In the genomic region with DNA sequence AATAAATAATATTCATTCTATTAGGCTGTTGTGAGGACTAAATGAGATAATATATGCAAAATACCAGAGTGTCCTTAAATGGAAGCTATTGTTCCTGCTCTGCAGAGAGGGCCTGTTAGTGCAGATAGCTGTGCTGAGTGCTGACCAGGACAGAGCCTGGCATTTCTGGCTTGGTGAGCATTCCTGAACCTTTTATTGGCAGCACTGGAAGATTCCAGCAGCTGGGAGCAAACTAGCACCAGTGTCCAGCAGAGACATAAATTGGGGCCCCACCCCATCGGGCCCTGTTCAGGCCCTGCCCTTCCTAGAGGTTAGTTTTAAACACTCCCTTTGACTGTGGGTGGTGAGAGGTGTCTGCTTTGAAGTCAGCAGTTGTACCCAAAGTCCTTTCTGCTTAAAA, we compare ENCODE assay signal across 21 cellular contexts.
A peak's percentile ranks its signal among the peaks of the same experiment; 100 is the strongest.
DNase-seq lines count a peak whose midpoint lies in the region; ATAC-seq and TF ChIP-seq lines count a peak whose summit lies in the region.
"Had no signal": no experiment of that assay in that cellular context is flagged by ENCODE, and none has a peak within 500 bp of the region (broad histone marks: within the 10 kb centered on the region; RNA-seq: fewer than 3 reads in every experiment).

No MANE protein-coding gene starts in this region.

- no peak overlapping the region for H3K4me2 ChIP-seq in IMR-90 (ENCODE audit: low read depth, low read length)

- WGBS in IMR-90 (ENCODE audit: extremely low coverage in 2 of 2, insufficient read length in 1 of 2), 2 experiments, result no CpG with 5 or more reads among the region's 1 CpG
- WGBS in heart right ventricle, 2 donors, result 61% methylated on average over 1 of the region's 1 CpG
- WGBS in prostate gland, result 23% methylated on average over 1 of the region's 1 CpG

- H3K18ac ChIP-seq in IMR-90 (ENCODE audit: low read depth, low read length), result no peak overlapping the region

- no peak overlapping the region for H3K4ac ChIP-seq in IMR-90 (ENCODE audit: low read depth, low read length)

- peak; percentile 66 for ATAC-seq in IMR-90 (ENCODE audit: low read depth)
- peak; percentile 73 to 96 (median 82) for ATAC-seq in heart right ventricle
- ATAC-seq: activated CD4-positive, CD25-positive, alpha-beta regulatory T cell treated with anti-CD3 and anti-CD28 coated beads, Interleukin-2, amount 50 U/mL, for 24 hours; activated T-cell treated with anti-CD3 and anti-CD28 coated beads, Interleukin-2, amount 50 U/mL, for 72 hours; foreskin keratinocyte had no signal

- H2BK15ac ChIP-seq in IMR-90 (ENCODE audit: low read depth, low read length), result no peak overlapping the region

- H4K5ac ChIP-seq in IMR-90 (ENCODE audit: low read depth, low read length), result no peak overlapping the region

- CTCF ChIA-PET in IMR-90 (lab: Yijun Ruan, JAX), result interaction anchor here (0.7 kb wide), 1 partner anchor 9 kb away, joined by 3 read pairs; no protein-coding TSS in a partner anchor

- no peak overlapping the region for H4K91ac ChIP-seq in IMR-90 (ENCODE audit: insufficient read depth, low read depth, low read length)

- H2BK5ac ChIP-seq in IMR-90 (ENCODE audit: low read depth, low read length, poor library complexity, severe bottlenecking), result no peak overlapping the region

- H3K56ac ChIP-seq in IMR-90 (ENCODE audit: extremely low read depth, insufficient read depth, low read length), result no peak overlapping the region

- H3K4me3 ChIP-seq in IMR-90 (ENCODE audit: insufficient read depth, low read depth, low read length) (no peak overlapping the region), heart right ventricle (no peak overlapping the region), prostate gland (no peak overlapping the region)
- H3K4me3 ChIP-seq: SK-N-MC, tibial nerve had no signal

- H3K9me3 ChIP-seq in IMR-90 (ENCODE audit: control insufficient read depth, insufficient read depth, low read length), result no peaks in the 10 kb centered on the region
- H3K9me3 ChIP-seq in heart right ventricle, result peaks cover 0 to 5% (median 0%) of the 10 kb centered on the region in 11 donors
- no peaks in the 10 kb centered on the region for H3K9me3 ChIP-seq in prostate gland
- H3K9me3 ChIP-seq: tibial nerve had no signal

- H3K27me3 ChIP-seq in IMR-90 (ENCODE audit: control insufficient read depth, insufficient read depth, low read length) (peaks cover 2% of the 10 kb centered on the region; the same call in 1 of the 2 replicates), heart right ventricle (no peaks in the 10 kb centered on the region), prostate gland (replicated peaks; ENCODE audit: insufficient read depth) (no peaks in the 10 kb centered on the region)
- H3K27me3 ChIP-seq: foreskin keratinocyte, tibial nerve had no signal

- intact Hi-C loops in IMR-90 (cut with micrococcal nuclease), result no loop called here
- intact Hi-C loops in heart right ventricle (cut with DNase I), result loop anchor here in 1 of 10 donors (10.0 kb wide), 1 partner anchor 66 kb away; no protein-coding TSS in a partner anchor
- intact Hi-C loops in prostate gland (cut with DNase I), result no loop called here

- no peak overlapping the region for H2BK120ac ChIP-seq in IMR-90 (ENCODE audit: low read depth, low read length)

- dilution Hi-C loops in IMR-90 (cut with HindIII; ENCODE audit: low sequenced_read_pairs, unreplicated experiment), result no loop called here

- no TSS peak for BruUV-seq in IMR-90 (replicated peaks; lab: Mats Ljungman, UMichigan)

- H3K14ac ChIP-seq in IMR-90 (replicated peaks; ENCODE audit: low read depth, low read length), result no peak overlapping the region

- no peak overlapping the region for H3K23ac ChIP-seq in IMR-90 (ENCODE audit: low read depth, low read length)

- no peak overlapping the region for H3K9ac ChIP-seq in IMR-90 (ENCODE audit: low read depth, low read length)

- no peak overlapping the region for H2AFZ ChIP-seq in IMR-90 (replicated peaks; ENCODE audit: low read length, poor library complexity)

- no peak overlapping the region for H2AK9ac ChIP-seq in IMR-90 (replicated peaks; ENCODE audit: low read depth, low read length, poor library complexity)

- no peaks in the 10 kb centered on the region for H3K9me1 ChIP-seq in IMR-90 (ENCODE audit: insufficient read depth, low read length)

- H4K8ac ChIP-seq in IMR-90 (ENCODE audit: low read depth in 2 of 2, low read length in 2 of 2), result no peak overlapping the region

- in situ Hi-C loops in IMR-90 (cut with MboI; ENCODE audit: low sequenced_read_pairs), result no loop called here

- no peak for TF ChIP-seq RAD21 in IMR-90 (IDR thresholded peaks at IDR 0.05; ENCODE audit: low read length)

- no peaks in the 10 kb centered on the region for H4K20me1 ChIP-seq in IMR-90 (ENCODE audit: insufficient read depth, low read length)

- TF ChIP-seq CTCF in IMR-90 (conservative IDR thresholded peaks at IDR 0.05; ENCODE audit: low read depth, low read length) (no peak), heart right ventricle (IDR thresholded peaks at IDR 0.05) (no peak), prostate gland (IDR thresholded peaks at IDR 0.05) (no peak)

- H3K4me1 ChIP-seq in IMR-90 (ENCODE audit: control insufficient read depth, insufficient read depth, low read length) (no peaks in the 10 kb centered on the region), heart right ventricle (peaks cover 0 to 6% (median 0%) of the 10 kb centered on the region in 9 donors), prostate gland (replicated peaks) (no peaks in the 10 kb centered on the region)
- H3K4me1 ChIP-seq: tibial nerve had no signal

- no peak overlapping the region for H2BK20ac ChIP-seq in IMR-90 (ENCODE audit: low read depth, low read length)

- TF ChIP-seq POLR2A in IMR-90 (IDR thresholded peaks at IDR 0.05; ENCODE audit: low read depth, low read length) (no peak), prostate gland (IDR thresholded peaks at IDR 0.05) (no peak)

- H2AK5ac ChIP-seq in IMR-90 (ENCODE audit: low read depth, low read length), result no peak overlapping the region

- no peaks in the 10 kb centered on the region for H3K36me3 ChIP-seq in IMR-90 (ENCODE audit: control insufficient read depth, insufficient read depth, low read length)
- H3K36me3 ChIP-seq in heart right ventricle, result no peaks in the 10 kb centered on the region
- H3K36me3 ChIP-seq in prostate gland, result no peaks in the 10 kb centered on the region
- H3K36me3 ChIP-seq: tibial nerve had no signal

- DNase-seq in IMR-90, result no peak
- peak; percentile 53 for DNase-seq in astrocyte of the hippocampus (ENCODE audit: low read depth, low spot score)
- no peak for DNase-seq in heart right ventricle
- DNase-seq in prostate gland (ENCODE audit: low spot score), result peak; percentile 29
- no peak for DNase-seq in NCI-H1694 treated with DMSO at 0.1 percent for 48 hours (lab: John Stamatoyannopoulos, UW)
- no peak for DNase-seq in stimulated activated CD8-positive, alpha-beta memory T cell treated with anti-CD3 and anti-CD28 coated beads, Interleukin-4, amount 100 ng/mL, for 48 hours
- DNase-seq in mucosa of gallbladder (ENCODE audit: low spot score), result no peak
- DNase-seq in NCI-H2107 treated with DMSO at 0.1 percent for 48 hours (lab: John Stamatoyannopoulos, UW; ENCODE audit: unreplicated experiment), result no peak
- DNase-seq: activated CD8-positive, alpha-beta memory T cell treated with anti-CD3 and anti-CD28 coated beads for 24 hours; activated T-cell treated with anti-CD3 and anti-CD28 coated beads, Interleukin-2, amount 50 U/mL, for 72 hours; COR-L47; Kasumi-1; kidney glomerular epithelial cell; NCI-H1105 treated with DMSO at 0.1 percent for 48 hours; NCI-H2171 treated with DMSO at 0.1 percent for 48 hours; NCI-H774; stimulated activated naive CD4-positive, alpha-beta T cell treated with Interleukin-2 at 50 U/mL for 16 hours had no signal

- POLR2A ChIA-PET in IMR-90 (lab: Charles Lee; ENCODE audit: unreplicated experiment), result no interaction called here

- no peaks in the 10 kb centered on the region for H3K79me1 ChIP-seq in IMR-90 (ENCODE audit: low read depth in 1 of 2, low read length in 2 of 2)

- no peak overlapping the region for H3K27ac ChIP-seq in IMR-90 (ENCODE audit: insufficient read depth, low read length)
- H3K27ac ChIP-seq in heart right ventricle, result peak overlapping the region in 6 of 10 donors; percentile 5 to 75 (median 30)
- no peak overlapping the region for H3K27ac ChIP-seq in prostate gland
- H3K27ac ChIP-seq: foreskin keratinocyte, SK-N-MC, tibial nerve had no signal

TF ChIP-seq in IMR-90, 13 proteins besides CTCF, POLR2A, EP300 and RAD21:
- TF ChIP-seq FOS (IDR thresholded peaks at IDR 0.05; ENCODE audit: low read depth, low read length) (no peak), MAZ (IDR thresholded peaks at IDR 0.05; ENCODE audit: borderline replicate concordance, low read depth, low read length) (no peak), BHLHE40 (IDR thresholded peaks at IDR 0.05; ENCODE audit: low read depth, low read length) (no peak), NFE2L2 (IDR thresholded peaks at IDR 0.05; ENCODE audit: low read depth, low read length) (no peak), RFX5 (IDR thresholded peaks at IDR 0.05; ENCODE audit: low read depth, low read length) (no peak), MXI1 (IDR thresholded peaks at IDR 0.05; ENCODE audit: borderline replicate concordance, low read depth, low read length) (no peak)

Comparison
In these comparisons a context has a peak if more than half of its experiments do, and no peak if none do; other contexts are left out.
1. DNase-seq: peak in astrocyte of the hippocampus (single experiment) and prostate gland (single experiment); none in IMR-90 (single experiment), heart right ventricle (0 of 2), NCI-H1694 treated with DMSO at 0.1 percent for 48 hours (single experiment), stimulated activated CD8-positive, alpha-beta memory T cell treated with anti-CD3 and anti-CD28 coated beads, Interleukin-4, amount 100 ng/mL, for 48 hours (single experiment), mucosa of gallbladder (single experiment) and NCI-H2107 treated with DMSO at 0.1 percent for 48 hours (single experiment).
2. H3K27ac ChIP-seq: peak in heart right ventricle (6 of 10); none in IMR-90 (single experiment) and prostate gland (0 of 2).